In the genomic region with DNA sequence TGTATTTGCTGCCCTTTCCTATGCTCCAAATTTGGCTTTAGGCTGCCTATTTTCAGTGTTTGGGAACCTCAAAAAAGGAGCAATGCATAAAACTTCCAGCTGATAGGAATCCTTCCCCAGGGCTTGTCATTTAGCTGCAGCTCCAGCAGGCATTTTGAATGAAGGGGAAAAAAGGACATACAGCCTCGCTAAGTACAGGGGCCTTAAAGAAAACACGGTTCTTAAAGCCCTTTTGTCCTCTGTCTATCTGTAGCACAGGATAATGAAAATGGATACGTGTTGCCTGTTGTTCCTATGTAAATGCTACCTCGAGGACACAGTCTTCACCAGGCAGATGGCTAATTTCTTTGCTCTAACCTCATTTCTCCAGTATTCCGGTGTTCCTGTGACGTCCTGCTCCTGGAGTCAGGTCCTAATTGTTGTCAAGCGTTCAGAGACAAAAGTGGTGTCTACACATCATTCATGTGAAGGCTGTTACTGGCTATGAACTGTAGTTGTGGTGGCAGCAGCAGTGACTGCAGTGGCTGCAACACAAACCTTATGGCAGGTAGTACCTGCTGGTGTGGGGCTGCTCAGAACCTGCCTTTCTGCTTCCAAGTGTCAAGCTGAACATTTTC, we compare ENCODE assay signal across 12 cellular contexts.
"Had no signal": no experiment of that assay in that cellular context is flagged by ENCODE, and none has a peak within 500 bp of the region (broad histone marks: within the 10 kb centered on the region; RNA-seq: fewer than 3 reads in every experiment).

No MANE protein-coding gene starts in this region.

- DNase-seq: activated CD4-positive, alpha-beta T cell treated with anti-CD3 and anti-CD28 coated beads, Interleukin-2, amount 10 ng/mL, durations not matched to agents 24 days and 14 days; activated CD8-positive, alpha-beta memory T cell treated with anti-CD3 and anti-CD28 coated beads for 24 hours; activated naive CD4-positive, alpha-beta T cell treated with anti-CD3 and anti-CD28 coated beads for 36 hours; effector memory CD8-positive, alpha-beta T cell; erythroblast; lower lobe of right lung; naive thymus-derived CD4-positive, alpha-beta T cell; stimulated activated CD4-positive, alpha-beta T cell treated with anti-CD3 and anti-CD28 coated beads, Interleukin-4, amount 100 ng/mL, for 24 hours; T-helper 1 cell had no signal

- H3K4me3 ChIP-seq: lower lobe of right lung had no signal

- H3K4me3 Mint-ChIP-seq: activated CD4-positive, alpha-beta T cell treated with anti-CD3 and anti-CD28 coated beads, Interleukin-2, amount 10 ng/mL, durations not matched to agents 24 days and 14 days; activated naive CD4-positive, alpha-beta T cell treated with anti-CD3 and anti-CD28 coated beads for 36 hours; central memory CD8-positive, alpha-beta T cell; effector memory CD8-positive, alpha-beta T cell; naive thymus-derived CD4-positive, alpha-beta T cell; stimulated activated naive CD8-positive, alpha-beta T cell treated with anti-CD3 and anti-CD28 coated beads, Interleukin-15, Interleukin-2, amounts not matched to agents 100 ng/mL and 50 ng/mL, for 24 hours; WTC11 had no signal

- ATAC-seq: effector memory CD8-positive, alpha-beta T cell; lower lobe of right lung; naive thymus-derived CD4-positive, alpha-beta T cell had no signal

- H3K27ac Mint-ChIP-seq: activated CD4-positive, alpha-beta T cell treated with anti-CD3 and anti-CD28 coated beads, Interleukin-2, amount 10 ng/mL, durations not matched to agents 24 days and 14 days; activated naive CD4-positive, alpha-beta T cell treated with anti-CD3 and anti-CD28 coated beads for 36 hours; effector memory CD8-positive, alpha-beta T cell; naive thymus-derived CD4-positive, alpha-beta T cell; stimulated activated naive CD8-positive, alpha-beta T cell treated with anti-CD3 and anti-CD28 coated beads, Interleukin-15, Interleukin-2, amounts not matched to agents 100 ng/mL and 50 ng/mL, for 24 hours had no signal

- H3K4me1 Mint-ChIP-seq: activated CD4-positive, alpha-beta T cell treated with anti-CD3 and anti-CD28 coated beads, Interleukin-2, amount 10 ng/mL, durations not matched to agents 24 days and 14 days; central memory CD8-positive, alpha-beta T cell had no signal

- H3K36me3 ChIP-seq: lower lobe of right lung had no signal

- H3K9me3 Mint-ChIP-seq: activated CD4-positive, alpha-beta T cell treated with anti-CD3 and anti-CD28 coated beads, Interleukin-2, amount 10 ng/mL, durations not matched to agents 24 days and 14 days; activated naive CD4-positive, alpha-beta T cell treated with anti-CD3 and anti-CD28 coated beads for 36 hours; central memory CD8-positive, alpha-beta T cell; effector memory CD8-positive, alpha-beta T cell; naive thymus-derived CD4-positive, alpha-beta T cell; stimulated activated naive CD8-positive, alpha-beta T cell treated with anti-CD3 and anti-CD28 coated beads, Interleukin-15, Interleukin-2, amounts not matched to agents 100 ng/mL and 50 ng/mL, for 24 hours; WTC11 had no signal

- H3K27me3 Mint-ChIP-seq: stimulated activated naive CD8-positive, alpha-beta T cell treated with anti-CD3 and anti-CD28 coated beads, Interleukin-15, Interleukin-2, amounts not matched to agents 100 ng/mL and 50 ng/mL, for 24 hours had no signal

- H3K36me3 Mint-ChIP-seq: WTC11 had no signal

- H3K27ac ChIP-seq: lower lobe of right lung had no signal

- H3K9me3 ChIP-seq: lower lobe of right lung had no signal
